Comparison of ENCODE assay signal across 12 cellular contexts in the genomic region with DNA sequence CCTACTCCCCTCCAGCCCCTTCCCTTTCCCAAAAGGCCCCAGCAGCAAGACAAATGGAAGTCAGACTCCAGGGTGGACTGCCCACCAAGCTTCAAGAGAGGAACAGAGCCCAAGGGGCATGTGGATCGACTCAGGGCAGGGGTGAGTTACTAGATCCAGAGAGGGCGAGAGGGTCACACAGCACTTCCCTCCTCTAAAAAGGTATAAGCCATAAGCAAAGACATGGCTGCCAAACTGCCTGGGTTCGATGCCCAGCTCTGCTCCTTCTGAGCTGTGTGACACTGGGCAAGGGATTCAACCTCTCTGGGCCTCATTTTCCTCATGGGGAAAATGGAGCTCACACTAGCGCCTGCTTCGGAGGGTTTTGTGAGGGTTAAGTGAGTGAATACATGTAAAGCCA. TPM values are rescaled to one million over a fixed set of nuclear protein-coding genes. Genes with fewer than 3 reads are reported as not detected.
DNase-seq lines count a peak whose midpoint lies in the region; ATAC-seq and TF ChIP-seq lines count a peak whose summit lies in the region.
"Had no signal": no experiment of that assay in that cellular context is flagged by ENCODE, and none has a peak within 500 bp of the region (broad histone marks: within the 10 kb centered on the region; RNA-seq: fewer than 3 reads in every experiment).

No MANE protein-coding gene starts in this region.

- intact Hi-C loops in A673 (cut with micrococcal nuclease; ENCODE audit: unreplicated experiment): no loop called here

- H3K4me3 ChIP-seq in Peyer's patch (peak overlapping the region in 3 of 4 donors; percentile 5 to 58 (median 7)), A673 (ENCODE audit: low read depth, low read length, poor library complexity, severe bottlenecking) (no peak overlapping the region)

- H3K27me3 ChIP-seq in Peyer's patch (no peaks in the 10 kb centered on the region), A673 (replicated peaks; ENCODE audit: insufficient read depth, low read depth, low read length, poor library complexity) (no peaks in the 10 kb centered on the region)

- no peak for DNase-seq in Peyer's patch
- DNase-seq in mesothelial cell of epicardium (ENCODE audit: low spot score in 2 of 2, unreplicated experiment in 2 of 2): no peak
- no peak for DNase-seq in NCI-H2107 treated with DMSO at 0.1 percent for 48 hours (lab: John Stamatoyannopoulos, UW; ENCODE audit: unreplicated experiment)
- no peak for DNase-seq in A673 (ENCODE audit: low spot score)
- DNase-seq: activated CD4-positive, alpha-beta T cell treated with anti-CD3 and anti-CD28 coated beads, Interleukin-2, amount 10 ng/mL, durations not matched to agents 7 days and 5 days; effector CD8-positive, alpha-beta T cell; NCI-H526; stimulated activated naive CD8-positive, alpha-beta T cell treated with anti-CD3 and anti-CD28 coated beads, Interleukin-15, amount 100 ng/mL, for 72 hours had no signal

- H3K36me3 ChIP-seq in Peyer's patch (no peaks in the 10 kb centered on the region), A673 (ENCODE audit: insufficient read depth, low read length, poor library complexity, severe bottlenecking) (no peaks in the 10 kb centered on the region)

- CTCF ChIA-PET in A673 (lab: Charles Lee): no interaction called here

- TF ChIP-seq CTCF in Peyer's patch (IDR thresholded peaks at IDR 0.05) (no peak), mesothelial cell of epicardium (IDR thresholded peaks at IDR 0.05; ENCODE audit: unreplicated experiment) (no peak), A673 (conservative IDR thresholded peaks at IDR 0.05; ENCODE audit: low read depth, low read length) (no peak)

- H3K27me3 Mint-ChIP-seq in mesothelial cell of epicardium (ENCODE audit: low read depth): no peaks in the 10 kb centered on the region

- H3K4me3 Mint-ChIP-seq in mesothelial cell of epicardium: peak overlapping the region; percentile 15
- H3K4me3 Mint-ChIP-seq: activated CD4-positive, alpha-beta T cell treated with anti-CD3 and anti-CD28 coated beads, Interleukin-2, amount 10 ng/mL, durations not matched to agents 7 days and 5 days; stimulated activated naive CD8-positive, alpha-beta T cell treated with anti-CD3 and anti-CD28 coated beads, Interleukin-15, amount 100 ng/mL, for 72 hours had no signal

- H3K9me3 ChIP-seq in Peyer's patch (no peaks in the 10 kb centered on the region), A673 (ENCODE audit: low read depth, low read length, poor library complexity, severe bottlenecking) (no peaks in the 10 kb centered on the region)
- H3K9me3 ChIP-seq: SK-N-SH had no signal

- H3K27ac Mint-ChIP-seq in mesothelial cell of epicardium: peak overlapping the region; percentile 89

- BruUV-seq in A673 (replicated peaks; lab: Mats Ljungman, UMichigan): no TSS peak

- peaks cover 40% of the 10 kb centered on the region for H3K4me1 Mint-ChIP-seq in mesothelial cell of epicardium

- H3K27ac ChIP-seq in Peyer's patch (peak overlapping the region; percentile 62 to 95 (median 78)), cingulate gyrus (ENCODE audit: low read depth, low read length) (peak overlapping the region; percentile 98), temporal lobe (ENCODE audit: low read depth, low read length) (peak overlapping the region; percentile 99), A673 (ENCODE audit: low read depth, low read length, poor library complexity, severe bottlenecking) (no peak overlapping the region)

- no peaks in the 10 kb centered on the region for H3K9me3 Mint-ChIP-seq in mesothelial cell of epicardium
- H3K9me3 Mint-ChIP-seq: activated CD4-positive, alpha-beta T cell treated with anti-CD3 and anti-CD28 coated beads, Interleukin-2, amount 10 ng/mL, durations not matched to agents 7 days and 5 days; stimulated activated naive CD8-positive, alpha-beta T cell treated with anti-CD3 and anti-CD28 coated beads, Interleukin-15, amount 100 ng/mL, for 72 hours had no signal

- POLR2A ChIA-PET in A673 (lab: Charles Lee; ENCODE audit: low non-redundant PET): no interaction called here

- no peak for ATAC-seq in HG03442 (IDR thresholded peaks at IDR 0.05; ENCODE audit: unreplicated experiment)
- ATAC-seq: stimulated activated naive CD8-positive, alpha-beta T cell treated with anti-CD3 and anti-CD28 coated beads, Interleukin-15, amount 100 ng/mL, for 72 hours had no signal

- no peak for TF ChIP-seq POLR2A in Peyer's patch (IDR thresholded peaks at IDR 0.05)

- H3K36me3 Mint-ChIP-seq in mesothelial cell of epicardium: no peaks in the 10 kb centered on the region

- peaks cover 0 to 44% (median 0%) of the 10 kb centered on the region in 4 donors for H3K4me1 ChIP-seq in Peyer's patch
- H3K4me1 ChIP-seq in A673 (ENCODE audit: insufficient read depth, low read length, poor library complexity, severe bottlenecking): peaks cover 20% of the 10 kb centered on the region

RNA-seq across cellular contexts. Expression of gene PPP1R14A, which starts 3.8 kb away (rescaled TPM):
- total RNA-seq in Peyer's patch (10 to 100 TPM in 2 of 4 donors, 1 to 10 TPM in 2; 8.2 to 28.1 (median 17.7) TPM), mesothelial cell of epicardium (13.6 to 14.8 TPM (median 13.8 TPM) in 3 replicates), temporal lobe (1.2 TPM), A673 (2021) (1.1 TPM in 1 of 2 replicates, not detected in the other)
- total RNA-seq: activated CD4-positive, alpha-beta T cell treated with anti-CD3 and anti-CD28 coated beads, Interleukin-2, amount 10 ng/mL, durations not matched to agents 7 days and 5 days had no signal

RNA-seq across cellular contexts. Expression of gene SPINT2, which starts 12.0 kb away (rescaled TPM):
- total RNA-seq in Peyer's patch (1,000 to 10,000 TPM in 2 of 4 donors, 100 to 1,000 TPM in 2; 158 to 1,321 (median 873) TPM), mesothelial cell of epicardium (277 to 312 TPM (median 299 TPM) in 3 replicates), temporal lobe (60.0 TPM), A673 (2021) (0.42 TPM in 1 of 2 replicates, not detected in the other)

RNA-seq across cellular contexts. Expression of gene DPF1, which starts 28.4 kb away (rescaled TPM):
- total RNA-seq in Peyer's patch (not detected), mesothelial cell of epicardium (3.9 to 4.2 TPM (median 4.0 TPM) in 3 replicates), temporal lobe (35.4 TPM), A673 (2021) (6.3 and 8.1 TPM in 2 replicates)

RNA-seq across cellular contexts. Expression of gene C19orf33, which starts 51.7 kb away (rescaled TPM):
- total RNA-seq in Peyer's patch (100 to 1,000 TPM in 3 of 4 donors, 10 to 100 TPM in 1; 39.6 to 444 (median 348) TPM), mesothelial cell of epicardium (4.2 to 5.9 TPM (median 4.6 TPM) in 3 replicates), temporal lobe (1.2 TPM), A673 (2021) (not detected in 2 replicates)
- total RNA-seq: activated CD4-positive, alpha-beta T cell treated with anti-CD3 and anti-CD28 coated beads, Interleukin-2, amount 10 ng/mL, durations not matched to agents 7 days and 5 days had no signal

Comparison
In these comparisons a context has a peak if more than half of its experiments do, and no peak if none do; other contexts are left out.
1. RNA of gene SPINT2, which starts 12.0 kb away (total RNA-seq): 158 to 1,321 TPM in Peyer's patch, 277 to 312 TPM in mesothelial cell of epicardium and 60.0 TPM in temporal lobe (single experiment); 0.42 TPM in A673; every median in the first group is over 10 times any median in the second.